Comparison of ENCODE assay signal across 28 cellular contexts in genomic region chr15:53802672-53803071, GRCh38. TPM values are rescaled to one million over a fixed set of nuclear protein-coding genes. Genes with fewer than 3 reads are reported as not detected.
"Had no signal": no experiment of that assay in that cellular context is flagged by ENCODE, and none has a peak within 500 bp of the region (broad histone marks: within the 10 kb centered on the region; RNA-seq: fewer than 3 reads in every experiment).

No MANE protein-coding gene starts in this region.

- H3K4me2 ChIP-seq: neural progenitor cell, smooth muscle cell had no signal

- H3K9ac ChIP-seq: neural progenitor cell, parathyroid adenoma had no signal

- DNase-seq: naive thymus-derived CD4-positive, alpha-beta T cell; natural killer cell; occipital lobe; ovary; posterior cingulate gyrus; psoas muscle; right cardiac atrium; spleen; stimulated activated CD4-positive, alpha-beta T cell treated with anti-CD3 and anti-CD28 coated beads, Interleukin-12 subunit alpha, Interleukin-12 subunit beta, amount 100 ng/mL, for 4 hours; stimulated activated CD4-positive, alpha-beta T cell treated with anti-CD3 and anti-CD28 coated beads, Interleukin-2, amount 100 ng/mL, for 24 hours; stimulated activated CD4-positive, alpha-beta T cell treated with anti-CD3 and anti-CD28 coated beads, Interleukin-2, amount 100 ng/mL, for 48 hours; stimulated activated CD4-positive, alpha-beta T cell treated with anti-CD3 and anti-CD28 coated beads, Interleukin-4, amount 100 ng/mL, for 24 hours; stimulated activated naive B cell treated with anti-CD40 and anti-IgM and Interleukin-4, amounts not matched to agents 10 μg/mL and 1 μg/mL and 100 μg/mL, for 72 hours; stimulated activated naive CD4-positive, alpha-beta T cell treated with Interleukin-2 at 50 U/mL for 16 hours; stomach; thyroid gland; upper lobe of right lung; uterus had no signal

- H3K36me3 ChIP-seq: neural progenitor cell, ovary, spleen, stomach, thoracic aorta, thyroid gland, tibial nerve, upper lobe of right lung, uterus had no signal

- ATAC-seq: naive thymus-derived CD4-positive, alpha-beta T cell; natural killer cell; psoas muscle; right cardiac atrium; sciatic nerve; stimulated activated effector memory CD8-positive, alpha-beta T cell treated with anti-CD3 and anti-CD28 coated beads, Interleukin-12 subunit alpha, Interleukin-12 subunit beta, amount 100 ng/mL, for 72 hours; stimulated activated naive B cell treated with anti-CD40 and anti-IgM and Interleukin-4, amounts not matched to agents 10 μg/mL and 1 μg/mL and 100 μg/mL, for 72 hours; upper lobe of right lung had no signal

- H3K79me2 ChIP-seq: parathyroid adenoma had no signal

- H3K27me3 ChIP-seq: neural progenitor cell, ovary, spleen, stomach, thyroid gland, tibial nerve, upper lobe of right lung, uterus had no signal

- H3K4me1 ChIP-seq: neural progenitor cell, parathyroid adenoma, psoas muscle, spleen, thyroid gland, uterus had no signal

- H2AFZ ChIP-seq: neural progenitor cell, parathyroid adenoma had no signal

- H3K9me3 ChIP-seq: ovary, psoas muscle, spleen, stomach, thoracic aorta, thyroid gland, tibial nerve, upper lobe of right lung, uterus had no signal

- H3K27ac ChIP-seq: neural progenitor cell, ovary, parathyroid adenoma, psoas muscle, skin epidermis, spleen, stomach, thoracic aorta, thyroid gland, tibial nerve, upper lobe of right lung, uterus had no signal

- H3K4me3 ChIP-seq: neural progenitor cell, ovary, psoas muscle, skin epidermis, smooth muscle cell, spleen, stomach, thoracic aorta, thyroid gland, tibial nerve, upper lobe of right lung, uterus had no signal

RNA-seq across cellular contexts. Expression of gene WDR72, which starts 43.2 kb away (rescaled TPM):
- total RNA-seq: naive thymus-derived CD4-positive, alpha-beta T cell; osteoblast; psoas muscle; sciatic nerve; spleen; subcutaneous adipose tissue; tibial nerve had no signal
- polyA plus RNA-seq: naive thymus-derived CD4-positive, alpha-beta T cell; psoas muscle; spleen had no signal
